In the genomic region with DNA sequence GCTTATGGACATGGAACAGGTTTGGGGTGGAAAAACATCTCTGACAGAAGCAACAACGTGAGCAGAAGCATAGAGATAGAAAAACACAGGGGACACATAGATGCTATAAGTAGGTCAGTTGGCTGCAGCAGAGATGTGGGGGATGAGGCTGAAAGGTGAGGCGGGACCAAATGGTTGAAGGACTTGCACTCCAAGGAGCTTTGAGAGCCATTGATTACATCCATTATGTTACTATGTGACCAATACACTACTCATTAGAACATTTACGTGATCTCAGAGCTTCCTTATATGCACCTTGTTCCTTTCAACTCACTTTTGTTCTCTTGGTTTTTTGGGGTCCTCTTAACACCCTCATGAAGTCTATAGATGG, we compare ENCODE assay signal across 1 cellular context.
TF ChIP-seq lines count a peak whose summit lies in the region.

No MANE protein-coding gene starts in this region.

TF ChIP-seq in HepG2, 621 proteins besides CTCF, POLR2A, EP300 and RAD21 (continued from another document):
- TF ChIP-seq ZNF766 (CRISPR knock-in tag; IDR thresholded peaks at IDR 0.05; ENCODE audit: borderline replicate concordance) (0 out of 2 replicates have a peak, but pooled peaks have one; percentile 1), LCORL (IDR thresholded peaks at IDR 0.05) (no peak), LCORL (CRISPR knock-in tag; IDR thresholded peaks at IDR 0.05) (no peak), ZNF484 (CRISPR knock-in tag; IDR thresholded peaks at IDR 0.05; ENCODE audit: borderline replicate concordance, low read depth) (no peak), ZNF230 (CRISPR knock-in tag; IDR thresholded peaks at IDR 0.05) (no peak), ZNF781 (CRISPR knock-in tag; IDR thresholded peaks at IDR 0.05; ENCODE audit: borderline replicate concordance, not compliant biosample characterization) (peak; percentile 7), ZC3H4 (CRISPR knock-in tag; IDR thresholded peaks at IDR 0.05; ENCODE audit: borderline replicate concordance) (0 out of 2 replicates have a peak, but pooled peaks have one; percentile 23), RELA (CRISPR knock-in tag; IDR thresholded peaks at IDR 0.05) (0 out of 2 replicates have a peak, but pooled peaks have one; percentile 7), RBM22 (optimal IDR thresholded peaks at IDR 0.05; ENCODE audit: low read length) (peak; percentile 8), ZNF75D (CRISPR knock-in tag; IDR thresholded peaks at IDR 0.05; ENCODE audit: borderline replicate concordance) (no peak), KAT7 (CRISPR knock-in tag; IDR thresholded peaks at IDR 0.05; ENCODE audit: borderline replicate concordance) (no peak), SSRP1 (CRISPR knock-in tag; IDR thresholded peaks at IDR 0.05) (0 out of 2 replicates have a peak, but pooled peaks have one; percentile 9), KDM5B (CRISPR knock-in tag; IDR thresholded peaks at IDR 0.05; ENCODE audit: borderline replicate concordance) (no peak), CBX5 (CRISPR knock-in tag; IDR thresholded peaks at IDR 0.05; ENCODE audit: borderline replicate concordance) (no peak), ZNF839 (CRISPR knock-in tag; IDR thresholded peaks at IDR 0.05; ENCODE audit: borderline replicate concordance) (0 out of 2 replicates have a peak, but pooled peaks have one; percentile 0), RBFOX2 (IDR thresholded peaks at IDR 0.05; ENCODE audit: low read depth, low read length) (peak; percentile 53; the same call in 1 of the 2 replicates), MEIS2 (CRISPR knock-in tag; IDR thresholded peaks at IDR 0.05) (no peak), AGO1 (IDR thresholded peaks at IDR 0.05; ENCODE audit: low read depth, low read length, poor library complexity, severe bottlenecking) (no peak), ZNF788 (CRISPR knock-in tag; IDR thresholded peaks at IDR 0.05; ENCODE audit: borderline replicate concordance) (0 out of 2 replicates have a peak, but pooled peaks have one; percentile 1), ZKSCAN1 (IDR thresholded peaks at IDR 0.05; ENCODE audit: low read length) (no peak), RXRA (CRISPR knock-in tag; IDR thresholded peaks at IDR 0.05) (no peak), ZNF205 (CRISPR knock-in tag; IDR thresholded peaks at IDR 0.05) (no peak), ZNF101 (CRISPR knock-in tag; IDR thresholded peaks at IDR 0.05; ENCODE audit: borderline replicate concordance, low read depth) (0 out of 2 replicates have a peak, but pooled peaks have one; percentile 12), KLF6 (CRISPR knock-in tag; IDR thresholded peaks at IDR 0.05) (no peak)
- TF ChIP-seq, protein P1, sequence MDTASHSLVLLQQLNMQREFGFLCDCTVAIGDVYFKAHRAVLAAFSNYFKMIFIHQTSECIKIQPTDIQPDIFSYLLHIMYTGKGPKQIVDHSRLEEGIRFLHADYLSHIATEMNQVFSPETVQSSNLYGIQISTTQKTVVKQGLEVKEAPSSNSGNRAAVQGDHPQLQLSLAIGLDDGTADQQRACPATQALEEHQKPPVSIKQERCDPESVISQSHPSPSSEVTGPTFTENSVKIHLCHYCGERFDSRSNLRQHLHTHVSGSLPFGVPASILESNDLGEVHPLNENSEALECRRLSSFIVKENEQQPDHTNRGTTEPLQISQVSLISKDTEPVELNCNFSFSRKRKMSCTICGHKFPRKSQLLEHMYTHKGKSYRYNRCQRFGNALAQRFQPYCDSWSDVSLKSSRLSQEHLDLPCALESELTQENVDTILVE (CRISPR knock-in tag; IDR thresholded peaks at IDR 0.05): no peak
- TF ChIP-seq, protein P2, sequence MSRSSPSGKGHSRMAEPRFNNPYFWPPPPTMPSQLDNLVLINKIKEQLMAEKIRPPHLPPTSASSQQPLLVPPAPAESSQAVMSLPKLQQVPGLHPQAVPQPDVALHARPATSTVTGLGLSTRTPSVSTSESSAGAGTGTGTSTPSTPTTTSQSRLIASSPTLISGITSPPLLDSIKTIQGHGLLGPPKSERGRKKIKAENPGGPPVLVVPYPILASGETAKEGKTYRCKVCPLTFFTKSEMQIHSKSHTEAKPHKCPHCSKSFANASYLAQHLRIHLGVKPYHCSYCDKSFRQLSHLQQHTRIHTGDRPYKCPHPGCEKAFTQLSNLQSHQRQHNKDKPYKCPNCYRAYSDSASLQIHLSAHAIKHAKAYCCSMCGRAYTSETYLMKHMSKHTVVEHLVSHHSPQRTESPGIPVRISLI (CRISPR knock-in tag; IDR thresholded peaks at IDR 0.05; ENCODE audit: borderline replicate concordance): 0 out of 2 replicates have a peak, but pooled peaks have one; percentile 3
- TF ChIP-seq, protein P3, sequence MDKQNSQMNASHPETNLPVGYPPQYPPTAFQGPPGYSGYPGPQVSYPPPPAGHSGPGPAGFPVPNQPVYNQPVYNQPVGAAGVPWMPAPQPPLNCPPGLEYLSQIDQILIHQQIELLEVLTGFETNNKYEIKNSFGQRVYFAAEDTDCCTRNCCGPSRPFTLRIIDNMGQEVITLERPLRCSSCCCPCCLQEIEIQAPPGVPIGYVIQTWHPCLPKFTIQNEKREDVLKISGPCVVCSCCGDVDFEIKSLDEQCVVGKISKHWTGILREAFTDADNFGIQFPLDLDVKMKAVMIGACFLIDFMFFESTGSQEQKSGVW (CRISPR knock-in tag; IDR thresholded peaks at IDR 0.05; ENCODE audit: borderline replicate concordance): no peak
- TF ChIP-seq, protein P4, sequence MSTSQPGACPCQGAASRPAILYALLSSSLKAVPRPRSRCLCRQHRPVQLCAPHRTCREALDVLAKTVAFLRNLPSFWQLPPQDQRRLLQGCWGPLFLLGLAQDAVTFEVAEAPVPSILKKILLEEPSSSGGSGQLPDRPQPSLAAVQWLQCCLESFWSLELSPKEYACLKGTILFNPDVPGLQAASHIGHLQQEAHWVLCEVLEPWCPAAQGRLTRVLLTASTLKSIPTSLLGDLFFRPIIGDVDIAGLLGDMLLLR (CRISPR knock-in tag; IDR thresholded peaks at IDR 0.05): no peak
- TF ChIP-seq, protein P5, sequence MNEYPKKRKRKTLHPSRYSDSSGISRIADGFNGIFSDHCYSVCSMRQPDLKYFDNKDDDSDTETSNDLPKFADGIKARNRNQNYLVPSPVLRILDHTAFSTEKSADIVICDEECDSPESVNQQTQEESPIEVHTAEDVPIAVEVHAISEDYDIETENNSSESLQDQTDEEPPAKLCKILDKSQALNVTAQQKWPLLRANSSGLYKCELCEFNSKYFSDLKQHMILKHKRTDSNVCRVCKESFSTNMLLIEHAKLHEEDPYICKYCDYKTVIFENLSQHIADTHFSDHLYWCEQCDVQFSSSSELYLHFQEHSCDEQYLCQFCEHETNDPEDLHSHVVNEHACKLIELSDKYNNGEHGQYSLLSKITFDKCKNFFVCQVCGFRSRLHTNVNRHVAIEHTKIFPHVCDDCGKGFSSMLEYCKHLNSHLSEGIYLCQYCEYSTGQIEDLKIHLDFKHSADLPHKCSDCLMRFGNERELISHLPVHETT (CRISPR knock-in tag; conservative IDR thresholded peaks at IDR 0.05): no peak
